In genomic region chr1:22613226-22613918, GRCh38 we compare ENCODE assay signal across 1 cellular context.
A peak's percentile ranks its signal among the peaks of the same experiment; 100 is the strongest.
TF ChIP-seq lines count a peak whose summit lies in the region.

No MANE protein-coding gene starts in this region.

TF ChIP-seq in K562, 482 proteins besides CTCF, POLR2A, EP300 and RAD21:
- TF ChIP-seq SRSF7 (optimal IDR thresholded peaks at IDR 0.05; ENCODE audit: low read depth, low read length) = no peak
- 0 out of 2 replicates have a peak, but pooled peaks have one; percentile 18 for TF ChIP-seq ADNP (tag; IDR thresholded peaks at IDR 0.05)
- no peak for TF ChIP-seq PHF8 (IDR thresholded peaks at IDR 0.05; ENCODE audit: borderline replicate concordance, low read length)
- TF ChIP-seq ZNF316 (IDR thresholded peaks at IDR 0.05) = 0 out of 2 replicates have a peak, but pooled peaks have one; percentile 25
- no peak for TF ChIP-seq ETV5 (CRISPR knock-in tag; IDR thresholded peaks at IDR 0.05; ENCODE audit: low read depth)
- TF ChIP-seq ZKSCAN3 (CRISPR knock-in tag; IDR thresholded peaks at IDR 0.05) = no peak
- peak; percentile 69 for TF ChIP-seq RBM25 (IDR thresholded peaks at IDR 0.05; ENCODE audit: low read depth, low read length, severe bottlenecking)
- TF ChIP-seq FOSL1 (tag; conservative IDR thresholded peaks at IDR 0.05) = 0 out of 2 replicates have a peak, but pooled peaks have one; percentile 21
- TF ChIP-seq, protein P1, sequence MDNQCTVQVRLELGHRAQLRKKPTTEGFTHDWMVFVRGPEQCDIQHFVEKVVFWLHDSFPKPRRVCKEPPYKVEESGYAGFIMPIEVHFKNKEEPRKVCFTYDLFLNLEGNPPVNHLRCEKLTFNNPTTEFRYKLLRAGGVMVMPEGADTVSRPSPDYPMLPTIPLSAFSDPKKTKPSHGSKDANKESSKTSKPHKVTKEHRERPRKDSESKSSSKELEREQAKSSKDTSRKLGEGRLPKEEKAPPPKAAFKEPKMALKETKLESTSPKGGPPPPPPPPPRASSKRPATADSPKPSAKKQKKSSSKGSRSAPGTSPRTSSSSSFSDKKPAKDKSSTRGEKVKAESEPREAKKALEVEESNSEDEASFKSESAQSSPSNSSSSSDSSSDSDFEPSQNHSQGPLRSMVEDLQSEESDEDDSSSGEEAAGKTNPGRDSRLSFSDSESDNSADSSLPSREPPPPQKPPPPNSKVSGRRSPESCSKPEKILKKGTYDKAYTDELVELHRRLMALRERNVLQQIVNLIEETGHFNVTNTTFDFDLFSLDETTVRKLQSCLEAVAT (IDR thresholded peaks at IDR 0.05) = no peak
